ENCODE assay signal across 12 cellular contexts in genomic region chr10:117240730-117241529, GRCh38. TPM values are rescaled to one million over a fixed set of nuclear protein-coding genes. Genes with fewer than 3 reads are reported as not detected.
A peak's percentile ranks its signal among the peaks of the same experiment; 100 is the strongest.
DNase-seq lines count a peak whose midpoint lies in the region; ATAC-seq, FAIRE-seq and TF ChIP-seq lines count a peak whose summit lies in the region.
"Had no signal": no experiment of that assay in that cellular context is flagged by ENCODE, and none has a peak within 500 bp of the region (broad histone marks: within the 10 kb centered on the region; RNA-seq: fewer than 3 reads in every experiment).

TSS of gene SLC18A2 (plus strand) at chr10:117241114. CDS start at chr10:117241694, 580 bp downstream.

- no peak within 1 kb of the TSS for H3K27ac Mint-ChIP-seq in activated naive CD4-positive, alpha-beta T cell treated with anti-CD3 and anti-CD28 coated beads for 36 hours
- H3K27ac Mint-ChIP-seq in activated naive CD4-positive, alpha-beta T cell treated with anti-CD3 and anti-CD28 coated beads, Interleukin-2, amount 10 ng/mL, durations not matched to agents 7 days and 5 days = no peak within 1 kb of the TSS
- H3K27ac Mint-ChIP-seq in activated naive CD8-positive, alpha-beta T cell treated with anti-CD3 and anti-CD28 coated beads, Interleukin-2, amount 50 U/mL, for 24 hours = no peak within 1 kb of the TSS

- H3K4me2 ChIP-seq in HepG2 (ENCODE audit: low read depth, low read length) = peak within 1 kb of the TSS; percentile 65

- H3K27me3 Mint-ChIP-seq in activated naive CD4-positive, alpha-beta T cell treated with anti-CD3 and anti-CD28 coated beads for 36 hours (ENCODE audit: low read depth) = peaks cover 49% of the 10 kb centered on the region
- peaks cover 78% of the 10 kb centered on the region for H3K27me3 Mint-ChIP-seq in activated naive CD4-positive, alpha-beta T cell treated with anti-CD3 and anti-CD28 coated beads, Interleukin-2, amount 10 ng/mL, durations not matched to agents 7 days and 5 days
- peaks cover 40% of the 10 kb centered on the region for H3K27me3 Mint-ChIP-seq in activated naive CD8-positive, alpha-beta T cell treated with anti-CD3 and anti-CD28 coated beads, Interleukin-2, amount 50 U/mL, for 24 hours

- TF ChIP-seq EP300 in HepG2 (IDR thresholded peaks at IDR 0.05; ENCODE audit: low read depth in 2 of 2, low read length in 2 of 2) (no peak), HepG2 (CRISPR knock-in tag; IDR thresholded peaks at IDR 0.05; ENCODE audit: borderline replicate concordance) (no peak), suprapubic skin (IDR thresholded peaks at IDR 0.05) (no peak)

- in situ Hi-C loops in HepG2 (cut with HindIII; ENCODE audit: extremely low pct_ligation_motif_present, low pct_unique_long_range_greater_than_20kb) = no loop called here

- ATAC-seq in activated naive CD8-positive, alpha-beta T cell treated with anti-CD3 and anti-CD28 coated beads, Interleukin-2, amount 50 U/mL, for 24 hours = no peak
- peak; percentile 42 for ATAC-seq in HepG2
- no peak for ATAC-seq in HG02973 (IDR thresholded peaks at IDR 0.05; ENCODE audit: unreplicated experiment)
- ATAC-seq in GM21390 (IDR thresholded peaks at IDR 0.05; ENCODE audit: unreplicated experiment) = no peak

- H3K9ac ChIP-seq in HepG2 (ENCODE audit: insufficient read depth, low read depth, low read length) = no peak within 1 kb of the TSS

- H2AFZ ChIP-seq in HepG2 (ENCODE audit: low read length) = no peak within 1 kb of the TSS

- H4K20me1 ChIP-seq in HepG2 (ENCODE audit: insufficient read depth, low read length) = no peaks in the 10 kb centered on the region

- no TSS peak for BruUV-seq in HepG2 (replicated peaks; lab: Mats Ljungman, UMichigan)

- H3K27ac ChIP-seq in HepG2 (ENCODE audit: extremely low read length, insufficient read depth, low read length) (no peak within 1 kb of the TSS), suprapubic skin (no peak within 1 kb of the TSS)
- H3K27ac ChIP-seq: C4-2B, colonic mucosa had no signal

- no peak for TF ChIP-seq RAD21 in HepG2 (CRISPR knock-in tag; IDR thresholded peaks at IDR 0.05)

- H3K4me1 ChIP-seq in HepG2 (ENCODE audit: insufficient read depth, low read length) (0 out of 2 replicates have a peak, but pooled peaks cover 7% of the 10 kb centered on the region), suprapubic skin (peaks cover 12% of the 10 kb centered on the region)
- H3K4me1 ChIP-seq: colonic mucosa had no signal

- H3K36me3 ChIP-seq in HepG2 (replicated peaks in 1 of 2; ENCODE audit: control insufficient read depth in 1 of 2, insufficient read depth in 2 of 2, low read length in 2 of 2) (no peaks in the 10 kb centered on the region), suprapubic skin (no peaks in the 10 kb centered on the region)
- H3K36me3 ChIP-seq: colonic mucosa had no signal

- TF ChIP-seq CTCF in HepG2 (CRISPR knock-in tag; IDR thresholded peaks at IDR 0.05) (no peak), suprapubic skin (IDR thresholded peaks at IDR 0.05) (no peak)

- DNase-seq in activated naive CD4-positive, alpha-beta T cell treated with anti-CD3 and anti-CD28 coated beads for 36 hours = no peak
- no peak for DNase-seq in activated naive CD4-positive, alpha-beta T cell treated with anti-CD3 and anti-CD28 coated beads, Interleukin-2, amount 10 ng/mL, durations not matched to agents 7 days and 5 days
- DNase-seq in activated naive CD8-positive, alpha-beta T cell treated with anti-CD3 and anti-CD28 coated beads, Interleukin-2, amount 50 U/mL, for 24 hours = no peak
- DNase-seq in HepG2 (ENCODE audit: low spot score) = no peak
- no peak for DNase-seq in suprapubic skin (ENCODE audit: low spot score in 2 of 2)
- DNase-seq in NCI-H187 (lab: John Stamatoyannopoulos, UW) = no peak
- DNase-seq: colonic mucosa; stimulated activated CD4-positive, alpha-beta T cell treated with anti-CD3 and anti-CD28 coated beads, Interleukin-2, amount 100 ng/mL, for 24 hours had no signal

- POLR2A ChIA-PET in HepG2 (lab: Yijun Ruan, JAX) = no interaction called here

- H3K36me3 Mint-ChIP-seq in activated naive CD4-positive, alpha-beta T cell treated with anti-CD3 and anti-CD28 coated beads for 36 hours (ENCODE audit: low read depth) = no peaks in the 10 kb centered on the region
- H3K36me3 Mint-ChIP-seq in activated naive CD4-positive, alpha-beta T cell treated with anti-CD3 and anti-CD28 coated beads, Interleukin-2, amount 10 ng/mL, durations not matched to agents 7 days and 5 days = no peaks in the 10 kb centered on the region
- H3K36me3 Mint-ChIP-seq in activated naive CD8-positive, alpha-beta T cell treated with anti-CD3 and anti-CD28 coated beads, Interleukin-2, amount 50 U/mL, for 24 hours (ENCODE audit: low read depth) = no peaks in the 10 kb centered on the region

- peak within 1 kb of the TSS in 2 of 3 experiments; percentile 16 to 57; a peak in 3 of 6 replicates for H3K4me3 ChIP-seq in HepG2 (replicated peaks in 1 of 3; ENCODE audit: insufficient read depth in 1 of 3, low read depth in 2 of 3, low read length in 3 of 3)
- H3K4me3 ChIP-seq in suprapubic skin = peak within 1 kb of the TSS; percentile 36
- H3K4me3 ChIP-seq: colonic mucosa had no signal

- 25% methylated on average over 16 of the region's 88 CpGs for WGBS in HepG2 (ENCODE audit: low lambda C conversion rate)
- 20% methylated on average over 2 of the region's 88 CpGs for WGBS in suprapubic skin

- peak within 1 kb of the TSS; percentile 34 for H3K4me3 Mint-ChIP-seq in activated naive CD4-positive, alpha-beta T cell treated with anti-CD3 and anti-CD28 coated beads for 36 hours
- no peak within 1 kb of the TSS for H3K4me3 Mint-ChIP-seq in activated naive CD4-positive, alpha-beta T cell treated with anti-CD3 and anti-CD28 coated beads, Interleukin-2, amount 10 ng/mL, durations not matched to agents 7 days and 5 days
- peak within 1 kb of the TSS; percentile 39 for H3K4me3 Mint-ChIP-seq in activated naive CD8-positive, alpha-beta T cell treated with anti-CD3 and anti-CD28 coated beads, Interleukin-2, amount 50 U/mL, for 24 hours

- no peak for FAIRE-seq in HepG2 (lab: Jason Lieb, UNC)
- FAIRE-seq: H54 had no signal

- CTCF ChIA-PET in activated naive CD4-positive, alpha-beta T cell treated with anti-CD3 and anti-CD28 coated beads for 36 hours (lab: Charles Lee) = interaction anchor here (1.4 kb wide), 1 partner anchor 24 kb away, joined by 3 read pairs; no protein-coding TSS in a partner anchor
- CTCF ChIA-PET in activated naive CD4-positive, alpha-beta T cell treated with anti-CD3 and anti-CD28 coated beads, Interleukin-2, amount 10 ng/mL, durations not matched to agents 7 days and 5 days (lab: Charles Lee) = no interaction called here
- CTCF ChIA-PET in HepG2 (lab: Yijun Ruan, JAX; ENCODE audit: low intra/inter-chr PET ratio, low total read pairs) = no interaction called here

- H3K4me1 Mint-ChIP-seq in activated naive CD4-positive, alpha-beta T cell treated with anti-CD3 and anti-CD28 coated beads for 36 hours (ENCODE audit: low read depth) = peaks cover 4% of the 10 kb centered on the region
- peaks cover 3% of the 10 kb centered on the region for H3K4me1 Mint-ChIP-seq in activated naive CD4-positive, alpha-beta T cell treated with anti-CD3 and anti-CD28 coated beads, Interleukin-2, amount 10 ng/mL, durations not matched to agents 7 days and 5 days
- peaks cover 3% of the 10 kb centered on the region for H3K4me1 Mint-ChIP-seq in activated naive CD8-positive, alpha-beta T cell treated with anti-CD3 and anti-CD28 coated beads, Interleukin-2, amount 50 U/mL, for 24 hours

- TF ChIP-seq POLR2A in HepG2 (IDR thresholded peaks at IDR 0.05; ENCODE audit: insufficient read depth in 1 of 2, low read depth in 2 of 2, low read length in 2 of 2) (no peak), suprapubic skin (IDR thresholded peaks at IDR 0.05) (no peak)

- no peaks in the 10 kb centered on the region for H3K9me3 ChIP-seq in HepG2 (ENCODE audit: low read length)
- no peaks in the 10 kb centered on the region for H3K9me3 ChIP-seq in suprapubic skin
- H3K9me3 ChIP-seq: colonic mucosa had no signal

- peaks cover 1% of the 10 kb centered on the region for H3K9me3 Mint-ChIP-seq in activated naive CD4-positive, alpha-beta T cell treated with anti-CD3 and anti-CD28 coated beads for 36 hours
- H3K9me3 Mint-ChIP-seq in activated naive CD4-positive, alpha-beta T cell treated with anti-CD3 and anti-CD28 coated beads, Interleukin-2, amount 10 ng/mL, durations not matched to agents 7 days and 5 days = no peaks in the 10 kb centered on the region
- no peaks in the 10 kb centered on the region for H3K9me3 Mint-ChIP-seq in activated naive CD8-positive, alpha-beta T cell treated with anti-CD3 and anti-CD28 coated beads, Interleukin-2, amount 50 U/mL, for 24 hours

- no peaks in the 10 kb centered on the region for H3K79me2 ChIP-seq in HepG2 (ENCODE audit: insufficient read depth, low read length)

- intact Hi-C loops in activated naive CD4-positive, alpha-beta T cell treated with anti-CD3 and anti-CD28 coated beads for 36 hours (cut with micrococcal nuclease) = no loop called here
- intact Hi-C loops in HepG2 (cut with micrococcal nuclease; ENCODE audit: unreplicated experiment) = no loop called here

- H3K27me3 ChIP-seq in HepG2 (ENCODE audit: control insufficient read depth in 1 of 2, insufficient read depth in 2 of 2, low read length in 2 of 2) (peaks cover 9 to 76% of the 10 kb centered on the region in 2 experiments; a peak in 4 of 5 replicates), suprapubic skin (peaks cover 72% of the 10 kb centered on the region)

RNA-seq across cellular contexts. Expression of gene SLC18A2, which starts in this region (rescaled TPM):
- total RNA-seq in activated naive CD4-positive, alpha-beta T cell treated with anti-CD3 and anti-CD28 coated beads for 36 hours = not detected
- total RNA-seq in HepG2 (2016; rRNA removed; fragmentation: Illumina TruSeq; extraction: Trizol) (not detected in 2 replicates), suprapubic skin (10 to 100 TPM in 1 of 4 donors, 1 to 10 TPM in 3; 2.7 to 10.5 (median 5.4) TPM)
- not detected in 2 replicates for total RNA-seq in HepG2 (2016; cell fraction: cytosol; rRNA removed; fragmentation: Illumina TruSeq; extraction: Trizol; ENCODE audit: low read depth)
- not detected in 2 replicates for total RNA-seq in HepG2 (2016; cell fraction: insoluble cytoplasmic fraction; rRNA removed; fragmentation: Illumina TruSeq; extraction: Trizol)
- total RNA-seq in HepG2 (2016; cell fraction: membrane; rRNA removed; fragmentation: Illumina TruSeq; extraction: Trizol) = not detected in 2 replicates
- not detected in 2 replicates for total RNA-seq in HepG2 (2016; cell fraction: nucleus; rRNA removed; fragmentation: Illumina TruSeq; extraction: Trizol)
- polyA plus RNA-seq in HepG2 (2011; rRNA removed) = not detected in 2 replicates
- not detected in 2 replicates for polyA plus RNA-seq in HepG2 (2011; cell fraction: cytosol; rRNA removed)
- not detected in 2 replicates for polyA plus RNA-seq in HepG2 (2011; cell fraction: nucleus; rRNA removed)
- polyA plus RNA-seq in HepG2 (2012) = not detected in 2 replicates
- not detected in 2 replicates for polyA plus RNA-seq in HepG2 (2016; cell fraction: cytosol; fragmentation: Illumina TruSeq; extraction: Trizol; ENCODE audit: low read depth)
- polyA plus RNA-seq in HepG2 (2016; cell fraction: insoluble cytoplasmic fraction; fragmentation: Illumina TruSeq; extraction: Trizol; ENCODE audit: low read depth) = not detected in 2 replicates
- polyA plus RNA-seq in HepG2 (2016; cell fraction: membrane; fragmentation: Illumina TruSeq; extraction: Trizol; ENCODE audit: low read depth) = not detected in 2 replicates
- not detected in 2 replicates for polyA plus RNA-seq in HepG2 (2016; cell fraction: nucleus; fragmentation: Illumina TruSeq; extraction: Trizol; ENCODE audit: insufficient read depth, low read depth)
- polyA minus RNA-seq in HepG2 (2011; rRNA and poly(A)+ RNA removed; ENCODE audit: low replicate concordance) = not detected in 2 replicates
- not detected in 2 replicates for polyA minus RNA-seq in HepG2 (2011; cell fraction: cytosol; rRNA and poly(A)+ RNA removed)
- not detected in 2 replicates for polyA minus RNA-seq in HepG2 (2011; cell fraction: nucleus; rRNA and poly(A)+ RNA removed)

Comparison
In these comparisons a context has a peak if more than half of its experiments do, and no peak if none do; other contexts are left out.
1. Peak in ATAC-seq, H3K4me3 ChIP-seq and H3K4me2 ChIP-seq in HepG2; RNA of the gene not detected or under 1 TPM.